In genomic region chr12:8471093-8471492, GRCh38 we compare ENCODE assay signal across 31 cellular contexts. TPM values are rescaled to one million over a fixed set of nuclear protein-coding genes. Genes with fewer than 3 reads are reported as not detected.
"Had no signal": no experiment of that assay in that cellular context is flagged by ENCODE, and none has a peak within 500 bp of the region (broad histone marks: within the 10 kb centered on the region; RNA-seq: fewer than 3 reads in every experiment).

No MANE protein-coding gene starts in this region.

- FAIRE-seq: urothelium cell line had no signal

- H3K4me3 ChIP-seq: stomach, suprapubic skin, testis, thoracic aorta, thyroid gland, tibial artery, tibial nerve, transverse colon, upper lobe of left lung, upper lobe of right lung, uterus, vagina had no signal

- H3K27me3 ChIP-seq: suprapubic skin, testis, thyroid gland, tibial artery, tibial nerve, transverse colon, upper lobe of left lung, upper lobe of right lung, uterus, vagina had no signal

- H3K27ac ChIP-seq: stomach, suprapubic skin, testis, thoracic aorta, thyroid gland, tibial artery, tibial nerve, transverse colon, upper lobe of left lung, upper lobe of right lung, uterus, vagina had no signal

- DNase-seq: stimulated activated CD4-positive, alpha-beta T cell treated with anti-CD3 and anti-CD28 coated beads, Interleukin-2, amount 100 ng/mL, for 48 hours; stimulated activated CD4-positive, alpha-beta T cell treated with anti-CD3 and anti-CD28 coated beads, Interleukin-4, amount 100 ng/mL, for 1 hour; stimulated activated CD4-positive, alpha-beta T cell treated with anti-CD3 and anti-CD28 coated beads, Interleukin-4, amount 100 ng/mL, for 24 hours; stimulated activated CD4-positive, alpha-beta T cell treated with anti-CD3 and anti-CD28 coated beads, Interleukin-4, amount 100 ng/mL, for 4 hours; stimulated activated CD8-positive, alpha-beta memory T cell treated with anti-CD3 and anti-CD28 coated beads, Interleukin-4, amount 100 ng/mL, for 48 hours; stimulated activated naive B cell treated with anti-CD40 and anti-IgM and Interleukin-4, amounts not matched to agents 10 μg/mL and 1 μg/mL and 100 μg/mL, for 72 hours; stimulated activated naive CD4-positive, alpha-beta T cell; stimulated activated naive CD4-positive, alpha-beta T cell treated with Interleukin-2 at 50 U/mL for 16 hours; stimulated activated naive CD8-positive, alpha-beta T cell treated with anti-CD3 and anti-CD28 coated beads, Interleukin-15, amount 100 ng/mL, for 72 hours; stimulated activated naive CD8-positive, alpha-beta T cell treated with anti-CD3 and anti-CD28 coated beads, Interleukin-15, Interleukin-2, amounts not matched to agents 100 U/mL and 50 U/mL, for 24 hours; stomach; substantia nigra; testis; thyroid gland; tibial artery; transverse colon; trophoblast cell; upper lobe of left lung; upper lobe of right lung; uterus had no signal

- H3K9me3 ChIP-seq: suprapubic skin, testis, thoracic aorta, thyroid gland, tibial artery, tibial nerve, transverse colon, upper lobe of left lung, upper lobe of right lung, uterus, vagina had no signal

- H3K4me1 ChIP-seq: stomach, suprapubic skin, testis, thyroid gland, tibial artery, tibial nerve, transverse colon, upper lobe of left lung, upper lobe of right lung, uterus, vagina had no signal

- ATAC-seq: stimulated activated effector memory CD8-positive, alpha-beta T cell treated with anti-CD3 and anti-CD28 coated beads, Interleukin-12 subunit alpha, Interleukin-12 subunit beta, amount 100 ng/mL, for 72 hours; stimulated activated memory B cell treated with anti-CD40 and anti-IgM and Interleukin-4, amounts not matched to agents 10 μg/mL and 1 μg/mL and 100 μg/mL, for 72 hours; stimulated activated naive B cell treated with anti-CD40 and anti-IgM and Interleukin-4, amounts not matched to agents 10 μg/mL and 1 μg/mL and 100 μg/mL, for 72 hours; stimulated activated naive CD8-positive, alpha-beta T cell treated with anti-CD3 and anti-CD28 coated beads, Interleukin-15, amount 100 ng/mL, for 72 hours; stimulated activated naive CD8-positive, alpha-beta T cell treated with anti-CD3 and anti-CD28 coated beads, Interleukin-15, Interleukin-2, amounts not matched to agents 100 U/mL and 50 U/mL, for 24 hours; upper lobe of right lung had no signal

- H3K36me3 ChIP-seq: stomach, suprapubic skin, thoracic aorta, thyroid gland, tibial artery, tibial nerve, transverse colon, upper lobe of left lung, upper lobe of right lung, uterus, vagina had no signal

RNA-seq across cellular contexts. Expression of gene CLEC6A, which starts 15.3 kb away (rescaled TPM):
- total RNA-seq: stomach, subcutaneous adipose tissue, suprapubic skin, temporal lobe, testis, thoracic aorta, tibial nerve, transverse colon, ureter, urinary bladder, uterus, vagina had no signal
- polyA plus RNA-seq: stomach, urinary bladder had no signal

RNA-seq across cellular contexts. Expression of gene CLEC4D, which starts 42.2 kb away (rescaled TPM):
- total RNA-seq: suprapubic skin, temporal lobe, transverse colon, ureter, vagina had no signal
